ENCODE assay signal across 17 cellular contexts in the genomic region with DNA sequence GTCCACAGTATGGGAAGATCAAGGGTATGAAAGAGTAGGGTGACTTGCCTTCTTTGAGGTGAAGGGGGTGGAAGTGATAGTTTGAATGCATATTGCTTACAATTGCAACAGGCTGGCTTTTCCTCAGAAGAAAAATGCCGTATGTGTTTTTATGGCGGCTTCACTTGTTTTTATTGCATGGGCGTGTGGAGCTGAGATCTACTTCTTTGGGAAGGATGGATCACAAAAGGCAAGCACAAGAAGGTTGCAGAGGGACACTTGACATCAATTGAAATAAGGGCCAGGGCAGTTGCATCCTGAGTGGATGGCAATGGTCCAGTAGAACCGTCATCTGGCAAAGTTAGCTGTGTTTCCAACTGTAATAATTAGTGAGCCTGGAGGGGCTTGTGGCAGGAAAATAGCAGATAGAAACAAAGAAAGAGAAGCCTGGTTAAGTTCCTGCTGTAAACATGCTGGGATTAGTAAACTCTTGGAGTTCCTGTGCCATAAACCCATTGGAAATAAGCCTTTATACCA.
DNase-seq lines count a peak whose midpoint lies in the region; ATAC-seq and TF ChIP-seq lines count a peak whose summit lies in the region.
"Had no signal": no experiment of that assay in that cellular context is flagged by ENCODE, and none has a peak within 500 bp of the region (broad histone marks: within the 10 kb centered on the region; RNA-seq: fewer than 3 reads in every experiment).

No MANE protein-coding gene starts in this region.

- CTCF ChIA-PET in SK-N-SH (lab: Yijun Ruan, JAX): no interaction called here

- intact Hi-C loops in left colon (cut with DNase I, micrococcal nuclease): no loop called here

- WGBS in SK-N-SH (ENCODE audit: low lambda C conversion rate): 57% methylated on average over 4 of the region's 4 CpGs

- H3K36me3 ChIP-seq in SK-N-SH (replicated peaks in 1 of 2; ENCODE audit: control insufficient read depth in 1 of 2, insufficient read depth in 2 of 2, low read length in 1 of 2): no peaks in the 10 kb centered on the region
- H3K36me3 ChIP-seq: BE2C had no signal

- H3K27ac ChIP-seq in SK-N-SH (ENCODE audit: low read depth in 2 of 2, low read length in 1 of 2): no peak overlapping the region
- H3K27ac ChIP-seq: HL-60 had no signal

- DNase-seq in SK-N-SH: no peak
- DNase-seq in NCI-H69 (lab: John Stamatoyannopoulos, UW): peak; percentile 72
- no peak for DNase-seq in left colon
- DNase-seq in stimulated activated naive CD8-positive, alpha-beta T cell treated with anti-CD3 and anti-CD28 coated beads, Interleukin-15, Interleukin-2, amounts not matched to agents 100 U/mL and 50 U/mL, for 24 hours: no peak
- DNase-seq in cerebellar nuclear complex (lab: John Stamatoyannopoulos, UW): no peak
- DNase-seq in NCI-H524 treated with DMSO at 0.1 percent for 48 hours (lab: John Stamatoyannopoulos, UW): no peak
- DNase-seq: ACHN; BE2C; CD4-positive, CD25-positive, alpha-beta regulatory T cell; DMS153; DMS79; GF-D8; GOT3; H7 had no signal

- no peaks in the 10 kb centered on the region for H4K20me1 ChIP-seq in SK-N-SH (ENCODE audit: insufficient read depth)

- no peak overlapping the region for H3K9ac ChIP-seq in SK-N-SH

- peaks cover under 1% of the 10 kb centered on the region; the same call in 1 of the 2 replicates for H3K27me3 ChIP-seq in SK-N-SH (ENCODE audit: insufficient read depth)
- H3K27me3 ChIP-seq: BE2C had no signal

- POLR2A ChIA-PET in SK-N-SH (lab: Yijun Ruan, JAX): no interaction called here

- ATAC-seq in SK-N-SH treated with all-trans-retinoic acid at 6 μM for 48 hours (no peak), left colon (peak; percentile 75)
- no peak for ATAC-seq in stimulated activated naive CD8-positive, alpha-beta T cell treated with anti-CD3 and anti-CD28 coated beads, Interleukin-15, Interleukin-2, amounts not matched to agents 100 U/mL and 50 U/mL, for 24 hours
- ATAC-seq: HCT116 had no signal

- H3K79me2 ChIP-seq in SK-N-SH (ENCODE audit: insufficient read depth): no peaks in the 10 kb centered on the region

- no peak for TF ChIP-seq EP300 in SK-N-SH (IDR thresholded peaks at IDR 0.05; ENCODE audit: borderline replicate concordance in 1 of 2, low read depth in 1 of 2, low read length in 1 of 2)

- no peak overlapping the region for H3K4me2 ChIP-seq in SK-N-SH

- H3K4me1 ChIP-seq in SK-N-SH (ENCODE audit: control insufficient read depth in 1 of 2, insufficient read depth in 2 of 2, low read depth in 1 of 2, low read length in 1 of 2): peaks cover 0 to 2% of the 10 kb centered on the region in 2 experiments; a peak in 1 of 4 replicates
- H3K4me1 ChIP-seq: BE2C had no signal

- TF ChIP-seq CTCF in SK-N-SH (IDR thresholded peaks at IDR 0.05): no peak

- H2AFZ ChIP-seq in SK-N-SH (ENCODE audit: low read depth): no peak overlapping the region

- H3F3A ChIP-seq in SK-N-SH (replicated peaks; ENCODE audit: insufficient read depth): no peaks in the 10 kb centered on the region

- no peaks in the 10 kb centered on the region for H3K9me2 ChIP-seq in SK-N-SH

- no peaks in the 10 kb centered on the region for H3K9me3 ChIP-seq in SK-N-SH
- H3K9me3 ChIP-seq: BE2C had no signal

- no peak overlapping the region for H3K4me3 ChIP-seq in SK-N-SH (ENCODE audit: low read depth in 2 of 2, low read length in 1 of 2)

- TF ChIP-seq RAD21 in SK-N-SH (IDR thresholded peaks at IDR 0.05; ENCODE audit: low read length): no peak

TF ChIP-seq in SK-N-SH treated with all-trans-retinoic acid at 6 μM for 48 hours, 23 proteins besides CTCF, POLR2A, EP300 and RAD21:
- no peak for TF ChIP-seq CREB5 (CRISPR knock-in tag; IDR thresholded peaks at IDR 0.05; ENCODE audit: low read depth)
- TF ChIP-seq ZNF70 (CRISPR knock-in tag; IDR thresholded peaks at IDR 0.05): peak; percentile 94

TF ChIP-seq in SK-N-SH, 30 proteins besides CTCF, POLR2A, EP300 and RAD21:
- no peak for TF ChIP-seq MEF2A (IDR thresholded peaks at IDR 0.05; ENCODE audit: borderline replicate concordance, low read depth)
- no peak for TF ChIP-seq TAF1 (IDR thresholded peaks at IDR 0.05; ENCODE audit: borderline replicate concordance, low read depth, low read length)
- TF ChIP-seq SIN3A (IDR thresholded peaks at IDR 0.05; ENCODE audit: borderline replicate concordance, low read depth, low read length): no peak
- no peak for TF ChIP-seq NFIC (IDR thresholded peaks at IDR 0.05; ENCODE audit: borderline replicate concordance)
- no peak for TF ChIP-seq YY1 (IDR thresholded peaks at IDR 0.05; ENCODE audit: low read depth)
- no peak for TF ChIP-seq JUND (IDR thresholded peaks at IDR 0.05)
- no peak for TF ChIP-seq RCOR1 (IDR thresholded peaks at IDR 0.05; ENCODE audit: low read length)
- no peak for TF ChIP-seq RFX5 (IDR thresholded peaks at IDR 0.05; ENCODE audit: low read length)
- TF ChIP-seq RXRA (IDR thresholded peaks at IDR 0.05; ENCODE audit: borderline replicate concordance, low read depth): no peak
- no peak for TF ChIP-seq TCF12 (IDR thresholded peaks at IDR 0.05)
